ENCODE assay signal across 20 cellular contexts in the genomic region with DNA sequence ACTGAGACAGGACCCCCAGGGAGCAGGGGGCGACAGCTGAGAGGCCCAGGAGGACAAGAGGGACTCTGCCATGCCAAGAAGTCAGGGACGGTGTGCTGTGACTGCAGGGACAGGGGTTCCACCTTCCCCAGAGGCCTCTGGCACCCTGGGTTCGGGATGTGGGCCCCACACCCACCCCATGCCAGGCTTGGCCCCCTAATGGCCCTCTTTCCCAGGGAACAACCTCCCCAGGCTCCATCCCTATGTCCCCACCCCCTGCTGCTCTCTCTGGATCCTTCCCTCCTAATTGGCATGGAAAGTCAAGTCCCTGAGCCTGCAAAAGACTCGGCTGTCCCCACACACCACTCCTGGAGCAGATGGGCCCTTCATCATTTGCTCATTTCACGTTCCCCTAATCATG.
DNase-seq lines count a peak whose midpoint lies in the region; ATAC-seq and TF ChIP-seq lines count a peak whose summit lies in the region.
"Had no signal": no experiment of that assay in that cellular context is flagged by ENCODE, and none has a peak within 500 bp of the region (broad histone marks: within the 10 kb centered on the region; RNA-seq: fewer than 3 reads in every experiment).

No MANE protein-coding gene starts in this region.

- peak; percentile 84 for DNase-seq in NCI-H1694 treated with DMSO at 0.1 percent for 48 hours (lab: John Stamatoyannopoulos, UW)
- DNase-seq in breast epithelium (ENCODE audit: low spot score in 2 of 2) = no peak
- no peak for DNase-seq in mesothelial cell of epicardium (ENCODE audit: low spot score in 2 of 2, unreplicated experiment in 2 of 2)
- no peak for DNase-seq in amniotic stem cell (lab: John Stamatoyannopoulos, UW)
- DNase-seq in activated CD8-positive, alpha-beta memory T cell treated with anti-CD3 and anti-CD28 coated beads, Interleukin-2, amount 50 U/mL, for 48 hours = no peak
- DNase-seq: ACHN; activated effector memory CD4-positive, alpha-beta T cell treated with Interleukin-2 at 50 U/mL for 16 hours; caudate nucleus; CD4-positive, CD25-positive, alpha-beta regulatory T cell; KBM-7; left ventricle myocardium inferior; NCI-H2107; NCI-H82; T1000 had no signal

- H3K36me3 Mint-ChIP-seq in mesothelial cell of epicardium = no peaks in the 10 kb centered on the region
- H3K36me3 Mint-ChIP-seq: CD4-positive, CD25-positive, alpha-beta regulatory T cell had no signal

- H3K9ac ChIP-seq in BLaER1 = no peak overlapping the region
- H3K9ac ChIP-seq: parathyroid adenoma had no signal

- peaks cover 72% of the 10 kb centered on the region for H3K4me1 Mint-ChIP-seq in mesothelial cell of epicardium

- no peak overlapping the region for H3K4me2 ChIP-seq in BLaER1

- ATAC-seq in GM18870 (IDR thresholded peaks at IDR 0.05; ENCODE audit: unreplicated experiment) = no peak
- no peak for ATAC-seq in HG03432 (IDR thresholded peaks at IDR 0.05; ENCODE audit: unreplicated experiment)
- ATAC-seq: Panc1 had no signal

- H3K36me3 ChIP-seq in BLaER1 = no peaks in the 10 kb centered on the region; the same call in none of the 2 replicates
- H3K36me3 ChIP-seq in breast epithelium = no peaks in the 10 kb centered on the region
- H3K36me3 ChIP-seq: left ventricle myocardium inferior had no signal

- H3K27me3 Mint-ChIP-seq in mesothelial cell of epicardium (ENCODE audit: low read depth) = no peaks in the 10 kb centered on the region
- H3K27me3 Mint-ChIP-seq: CD4-positive, CD25-positive, alpha-beta regulatory T cell had no signal

- H4K20me1 ChIP-seq in BLaER1 = peaks cover 96% of the 10 kb centered on the region

- H3K4me1 ChIP-seq in BLaER1 = peaks cover 75% of the 10 kb centered on the region
- H3K4me1 ChIP-seq in breast epithelium = peaks cover 0 to 7% of the 10 kb centered on the region in 2 donors
- H3K4me1 ChIP-seq: parathyroid adenoma had no signal

- H3K27ac ChIP-seq in BLaER1 (peak overlapping the region; percentile 41), breast epithelium (peak overlapping the region; percentile 79 to 81)
- H3K27ac ChIP-seq: left ventricle myocardium inferior, parathyroid adenoma, testis had no signal

- TF ChIP-seq CTCF in breast epithelium (IDR thresholded peaks at IDR 0.05) = no peak
- no peak for TF ChIP-seq CTCF in mesothelial cell of epicardium (IDR thresholded peaks at IDR 0.05; ENCODE audit: unreplicated experiment)

- no peaks in the 10 kb centered on the region for H3K9me3 ChIP-seq in BLaER1
- no peaks in the 10 kb centered on the region for H3K9me3 ChIP-seq in breast epithelium
- H3K9me3 ChIP-seq: left ventricle myocardium inferior, testis had no signal

- no peak for TF ChIP-seq POLR2A in breast epithelium (IDR thresholded peaks at IDR 0.05)

- H3K4me3 Mint-ChIP-seq in mesothelial cell of epicardium = no peak overlapping the region
- H3K4me3 Mint-ChIP-seq: CD4-positive, CD25-positive, alpha-beta regulatory T cell had no signal

- peak overlapping the region; percentile 99 for H3K27ac Mint-ChIP-seq in mesothelial cell of epicardium
- H3K27ac Mint-ChIP-seq: CD4-positive, CD25-positive, alpha-beta regulatory T cell had no signal

- no peaks in the 10 kb centered on the region for H3K27me3 ChIP-seq in BLaER1
- H3K27me3 ChIP-seq in breast epithelium = no peaks in the 10 kb centered on the region
- H3K27me3 ChIP-seq: testis had no signal

- no peaks in the 10 kb centered on the region for H3K9me3 Mint-ChIP-seq in mesothelial cell of epicardium
- H3K9me3 Mint-ChIP-seq: CD4-positive, CD25-positive, alpha-beta regulatory T cell had no signal

- intact Hi-C loops in breast epithelium (cut with DNase I; ENCODE audit: low total_unique reads) = loop anchor here (10.0 kb wide), 1 partner anchor 48 kb away; no protein-coding TSS in a partner anchor

- H3K4me3 ChIP-seq in BLaER1 (no peak overlapping the region), breast epithelium (no peak overlapping the region)
- H3K4me3 ChIP-seq: left ventricle myocardium inferior, testis had no signal
